8 cellular contexts compared by ENCODE assay signal in the genomic region with DNA sequence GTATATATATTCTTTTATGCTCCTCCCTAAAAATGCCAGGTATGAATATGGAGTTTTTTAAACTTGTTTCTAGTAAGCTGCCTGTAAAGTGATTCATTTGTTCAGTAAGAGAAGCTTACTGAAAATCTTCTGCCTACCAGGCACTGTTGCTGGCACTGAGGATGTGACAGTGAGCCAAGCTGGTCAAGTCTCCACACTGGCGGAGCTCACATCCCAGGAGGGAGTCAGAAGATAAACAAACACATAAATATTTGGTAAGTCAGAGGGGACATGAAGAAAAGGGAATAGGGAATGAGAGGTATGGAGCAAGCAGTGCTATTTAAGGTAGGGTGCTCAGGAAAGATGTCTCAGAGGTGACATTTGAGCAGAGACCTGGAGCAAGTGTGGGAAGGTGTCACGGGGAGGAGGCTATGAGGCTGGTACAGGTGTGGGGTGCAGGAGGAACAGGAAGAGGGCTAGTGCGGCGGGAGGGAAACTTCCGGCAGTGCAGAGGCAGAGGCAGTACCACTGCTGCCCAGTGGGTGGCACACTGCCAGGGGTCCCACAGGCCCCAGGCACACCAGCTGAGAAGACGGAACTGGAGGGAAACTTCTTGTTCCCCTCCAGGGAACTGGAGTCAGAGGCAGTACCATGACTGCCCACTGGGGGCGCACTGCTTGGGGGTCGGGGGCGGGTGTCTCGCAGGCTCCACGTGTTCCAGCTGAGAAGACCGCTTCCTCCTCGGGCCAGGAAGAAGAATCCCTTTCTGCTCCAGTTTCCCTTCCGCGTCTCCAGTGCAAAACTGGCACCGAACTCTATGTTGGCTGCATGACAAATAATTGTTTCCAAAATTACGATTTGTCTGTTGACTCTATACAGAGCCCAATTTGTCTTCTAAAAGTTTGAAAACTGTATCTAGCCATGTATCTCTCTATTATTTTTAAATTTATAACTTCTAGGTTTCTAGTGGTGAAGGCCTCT.
DNase-seq lines count a peak whose midpoint lies in the region; ATAC-seq and TF ChIP-seq lines count a peak whose summit lies in the region.

No MANE protein-coding gene starts in this region.

- peak; percentile 84 for TF ChIP-seq CTCF in HEK293 (tag by site-specific recombination; IDR thresholded peaks at IDR 0.05)
- no peak for TF ChIP-seq CTCF in coronary artery (IDR thresholded peaks at IDR 0.05)

- H3K4me1 Mint-ChIP-seq in activated CD4-positive, alpha-beta T cell treated with anti-CD3 and anti-CD28 coated beads, Interleukin-2, amount 10 ng/mL, durations not matched to agents 7 days and 5 days: no peaks in the 10 kb centered on the region

- no peaks in the 10 kb centered on the region for H3K4me1 ChIP-seq in HEK293 (ENCODE audit: control insufficient read depth, insufficient read depth, low read length)

- H3K36me3 Mint-ChIP-seq in activated CD4-positive, alpha-beta T cell treated with anti-CD3 and anti-CD28 coated beads, Interleukin-2, amount 10 ng/mL, durations not matched to agents 7 days and 5 days (ENCODE audit: low read depth): no peaks in the 10 kb centered on the region

- H3K36me3 ChIP-seq in HEK293 (ENCODE audit: control insufficient read depth in 2 of 2, insufficient read depth in 1 of 2, low read length in 2 of 2): no peaks in the 10 kb centered on the region

- no peak for ATAC-seq in HG03039 (IDR thresholded peaks at IDR 0.05; ENCODE audit: unreplicated experiment)

- no peak overlapping the region for H3K4me3 ChIP-seq in HEK293 (ENCODE audit: low read depth, low read length)
- H3K4me3 ChIP-seq in coronary artery: no peak overlapping the region

- H3K27ac ChIP-seq in HEK293 (ENCODE audit: extremely low read depth, low read depth, low read length) (no peak overlapping the region), coronary artery (no peak overlapping the region)

- peak; percentile 11 for DNase-seq in activated CD4-positive, alpha-beta T cell treated with anti-CD3 and anti-CD28 coated beads, Interleukin-2, amount 10 ng/mL, durations not matched to agents 7 days and 5 days
- no peak for DNase-seq in activated CD4-positive, alpha-beta T cell treated with anti-CD3 and anti-CD28 coated beads for 1 hour
- DNase-seq in RKO (ENCODE audit: low spot score): peak; percentile 27
- DNase-seq in iPS DF 4.7 (ENCODE audit: extremely low read depth, low spot score): peak; percentile 41
- no peak for DNase-seq in coronary artery (ENCODE audit: low spot score)
- no peak for DNase-seq in NCI-H1694 treated with DMSO at 0.1 percent for 48 hours (lab: John Stamatoyannopoulos, UW)

- H3K27me3 Mint-ChIP-seq in activated CD4-positive, alpha-beta T cell treated with anti-CD3 and anti-CD28 coated beads, Interleukin-2, amount 10 ng/mL, durations not matched to agents 7 days and 5 days: peaks cover 2% of the 10 kb centered on the region

- POLR2A ChIA-PET in activated CD4-positive, alpha-beta T cell treated with anti-CD3 and anti-CD28 coated beads, Interleukin-2, amount 10 ng/mL, durations not matched to agents 7 days and 5 days (lab: Charles Lee): no interaction called here
- POLR2A ChIA-PET in HEK293 (lab: Yijun Ruan, JAX): no interaction called here

- H3K9me3 Mint-ChIP-seq in activated CD4-positive, alpha-beta T cell treated with anti-CD3 and anti-CD28 coated beads, Interleukin-2, amount 10 ng/mL, durations not matched to agents 7 days and 5 days: no peaks in the 10 kb centered on the region

- H3K9me3 ChIP-seq in HEK293 (ENCODE audit: control insufficient read depth, insufficient read depth, low read depth, low read length): no peaks in the 10 kb centered on the region

- no peak overlapping the region for H3K4me3 Mint-ChIP-seq in activated CD4-positive, alpha-beta T cell treated with anti-CD3 and anti-CD28 coated beads, Interleukin-2, amount 10 ng/mL, durations not matched to agents 7 days and 5 days

- no peak overlapping the region for H3K27ac Mint-ChIP-seq in activated CD4-positive, alpha-beta T cell treated with anti-CD3 and anti-CD28 coated beads, Interleukin-2, amount 10 ng/mL, durations not matched to agents 7 days and 5 days

- CTCF ChIA-PET in activated CD4-positive, alpha-beta T cell treated with anti-CD3 and anti-CD28 coated beads, Interleukin-2, amount 10 ng/mL, durations not matched to agents 7 days and 5 days (lab: Charles Lee): interaction anchor here (1.9 kb wide), 1 partner anchor 8 kb away, joined by 4 read pairs; no protein-coding TSS in a partner anchor
- CTCF ChIA-PET in HEK293 (lab: Yijun Ruan, JAX): interaction anchor here (0.5 to 1.9 kb wide), 25 partner anchors 9 to 971 kb away, joined by 3 to 11 read pairs (median 3); no protein-coding TSS in a partner anchor

TF ChIP-seq in HEK293, 187 proteins besides CTCF, POLR2A, EP300 and RAD21:
- TF ChIP-seq, protein P1, sequence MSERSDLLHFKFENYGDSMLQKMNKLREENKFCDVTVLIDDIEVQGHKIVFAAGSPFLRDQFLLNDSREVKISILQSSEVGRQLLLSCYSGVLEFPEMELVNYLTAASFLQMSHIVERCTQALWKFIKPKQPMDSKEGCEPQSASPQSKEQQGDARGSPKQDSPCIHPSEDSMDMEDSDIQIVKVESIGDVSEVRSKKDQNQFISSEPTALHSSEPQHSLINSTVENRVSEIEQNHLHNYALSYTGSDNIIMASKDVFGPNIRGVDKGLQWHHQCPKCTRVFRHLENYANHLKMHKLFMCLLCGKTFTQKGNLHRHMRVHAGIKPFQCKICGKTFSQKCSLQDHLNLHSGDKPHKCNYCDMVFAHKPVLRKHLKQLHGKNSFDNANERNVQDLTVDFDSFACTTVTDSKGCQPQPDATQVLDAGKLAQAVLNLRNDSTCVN (tag by site-specific recombination; optimal IDR thresholded peaks at IDR 0.05): no peak
- 0 out of 2 replicates have a peak, but pooled peaks have one; percentile 40 for TF ChIP-seq ZNF660 (tag by site-specific recombination; IDR thresholded peaks at IDR 0.05)
- TF ChIP-seq ZNF596 (tag by site-specific recombination; IDR thresholded peaks at IDR 0.05): no peak
- TF ChIP-seq ZNF529 (tag by site-specific recombination; IDR thresholded peaks at IDR 0.05; ENCODE audit: insufficient replicate concordance): no peak
- TF ChIP-seq ZNF132 (tag by site-specific recombination; IDR thresholded peaks at IDR 0.05; ENCODE audit: borderline replicate concordance): no peak
- no peak for TF ChIP-seq ZNF747 (tag by site-specific recombination; IDR thresholded peaks at IDR 0.05)
- TF ChIP-seq ZNF600 (tag by site-specific recombination; IDR thresholded peaks at IDR 0.05): no peak
- TF ChIP-seq ZBTB48 (tag by site-specific recombination; IDR thresholded peaks at IDR 0.05): peak; percentile 73; the same call in 1 of the 2 replicates
- TF ChIP-seq SP3 (tag by site-specific recombination; IDR thresholded peaks at IDR 0.05): no peak
- TF ChIP-seq ZNF843 (tag by site-specific recombination; IDR thresholded peaks at IDR 0.05): peak; percentile 34; the same call in 1 of the 2 replicates
- TF ChIP-seq MYNN (tag by site-specific recombination; IDR thresholded peaks at IDR 0.05; ENCODE audit: borderline replicate concordance): no peak
- TF ChIP-seq, protein P2, sequence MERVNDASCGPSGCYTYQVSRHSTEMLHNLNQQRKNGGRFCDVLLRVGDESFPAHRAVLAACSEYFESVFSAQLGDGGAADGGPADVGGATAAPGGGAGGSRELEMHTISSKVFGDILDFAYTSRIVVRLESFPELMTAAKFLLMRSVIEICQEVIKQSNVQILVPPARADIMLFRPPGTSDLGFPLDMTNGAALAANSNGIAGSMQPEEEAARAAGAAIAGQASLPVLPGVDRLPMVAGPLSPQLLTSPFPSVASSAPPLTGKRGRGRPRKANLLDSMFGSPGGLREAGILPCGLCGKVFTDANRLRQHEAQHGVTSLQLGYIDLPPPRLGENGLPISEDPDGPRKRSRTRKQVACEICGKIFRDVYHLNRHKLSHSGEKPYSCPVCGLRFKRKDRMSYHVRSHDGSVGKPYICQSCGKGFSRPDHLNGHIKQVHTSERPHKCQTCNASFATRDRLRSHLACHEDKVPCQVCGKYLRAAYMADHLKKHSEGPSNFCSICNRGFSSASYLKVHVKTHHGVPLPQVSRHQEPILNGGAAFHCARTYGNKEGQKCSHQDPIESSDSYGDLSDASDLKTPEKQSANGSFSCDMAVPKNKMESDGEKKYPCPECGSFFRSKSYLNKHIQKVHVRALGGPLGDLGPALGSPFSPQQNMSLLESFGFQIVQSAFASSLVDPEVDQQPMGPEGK (tag by site-specific recombination; IDR thresholded peaks at IDR 0.05): 0 out of 2 replicates have a peak, but pooled peaks have one; percentile 42
- TF ChIP-seq ZNF777 (tag by site-specific recombination; IDR thresholded peaks at IDR 0.05; ENCODE audit: borderline replicate concordance): no peak
- TF ChIP-seq, protein P3, sequence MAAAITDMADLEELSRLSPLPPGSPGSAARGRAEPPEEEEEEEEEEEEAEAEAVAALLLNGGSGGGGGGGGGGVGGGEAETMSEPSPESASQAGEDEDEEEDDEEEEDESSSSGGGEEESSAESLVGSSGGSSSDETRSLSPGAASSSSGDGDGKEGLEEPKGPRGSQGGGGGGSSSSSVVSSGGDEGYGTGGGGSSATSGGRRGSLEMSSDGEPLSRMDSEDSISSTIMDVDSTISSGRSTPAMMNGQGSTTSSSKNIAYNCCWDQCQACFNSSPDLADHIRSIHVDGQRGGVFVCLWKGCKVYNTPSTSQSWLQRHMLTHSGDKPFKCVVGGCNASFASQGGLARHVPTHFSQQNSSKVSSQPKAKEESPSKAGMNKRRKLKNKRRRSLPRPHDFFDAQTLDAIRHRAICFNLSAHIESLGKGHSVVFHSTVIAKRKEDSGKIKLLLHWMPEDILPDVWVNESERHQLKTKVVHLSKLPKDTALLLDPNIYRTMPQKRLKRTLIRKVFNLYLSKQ (tag by site-specific recombination; IDR thresholded peaks at IDR 0.05; ENCODE audit: borderline replicate concordance): no peak
- TF ChIP-seq ZNF394 (tag by site-specific recombination; IDR thresholded peaks at IDR 0.05; ENCODE audit: borderline replicate concordance): no peak
- TF ChIP-seq, protein P4, sequence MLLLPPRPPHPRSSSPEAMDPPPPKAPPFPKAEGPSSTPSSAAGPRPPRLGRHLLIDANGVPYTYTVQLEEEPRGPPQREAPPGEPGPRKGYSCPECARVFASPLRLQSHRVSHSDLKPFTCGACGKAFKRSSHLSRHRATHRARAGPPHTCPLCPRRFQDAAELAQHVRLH (tag by site-specific recombination; IDR thresholded peaks at IDR 0.05): peak; percentile 48; the same call in 1 of the 2 replicates
- TF ChIP-seq ZNF10 (tag by site-specific recombination; IDR thresholded peaks at IDR 0.05): no peak
- TF ChIP-seq ZNF548 (tag by site-specific recombination; IDR thresholded peaks at IDR 0.05): no peak
- TF ChIP-seq ZNF175 (tag by site-specific recombination; IDR thresholded peaks at IDR 0.05): no peak
- no peak for TF ChIP-seq ZNF654 (tag by site-specific recombination; IDR thresholded peaks at IDR 0.05; ENCODE audit: low read depth)
- TF ChIP-seq ZNF416 (tag by site-specific recombination; IDR thresholded peaks at IDR 0.05): no peak
- TF ChIP-seq ZIC2 (tag by site-specific recombination; IDR thresholded peaks at IDR 0.05): peak; percentile 28; the same call in 1 of the 2 replicates

Comparison
In these comparisons a context has a peak if more than half of its experiments do, and no peak if none do; other contexts are left out.
1. DNase-seq: peak in activated CD4-positive, alpha-beta T cell treated with anti-CD3 and anti-CD28 coated beads, Interleukin-2, amount 10 ng/mL, durations not matched to agents 7 days and 5 days (single experiment), RKO (single experiment) and iPS DF 4.7 (single experiment); none in activated CD4-positive, alpha-beta T cell treated with anti-CD3 and anti-CD28 coated beads for 1 hour (single experiment), coronary artery (single experiment) and NCI-H1694 treated with DMSO at 0.1 percent for 48 hours (single experiment).